1 cellular context compared by ENCODE assay signal in genomic region chrX:77014655-77015377, GRCh38.
TF ChIP-seq lines count a peak whose summit lies in the region.

No MANE protein-coding gene starts in this region.

TF ChIP-seq in GM23338, 12 proteins besides CTCF, POLR2A, EP300 and RAD21 (continued from another document):
- TF ChIP-seq ZNF462 (CRISPR knock-in tag; IDR thresholded peaks at IDR 0.05) (no peak), POLR2AphosphoS5 (IDR thresholded peaks at IDR 0.05; ENCODE audit: low read depth) (no peak), ZNF114 (CRISPR knock-in tag; IDR thresholded peaks at IDR 0.05) (no peak), JUNB (IDR thresholded peaks at IDR 0.05; ENCODE audit: unreplicated experiment) (no peak)
TF ChIP-seq in GM23338: peak in this region for 0.
